ENCODE assay signal across 28 cellular contexts in the genomic region with DNA sequence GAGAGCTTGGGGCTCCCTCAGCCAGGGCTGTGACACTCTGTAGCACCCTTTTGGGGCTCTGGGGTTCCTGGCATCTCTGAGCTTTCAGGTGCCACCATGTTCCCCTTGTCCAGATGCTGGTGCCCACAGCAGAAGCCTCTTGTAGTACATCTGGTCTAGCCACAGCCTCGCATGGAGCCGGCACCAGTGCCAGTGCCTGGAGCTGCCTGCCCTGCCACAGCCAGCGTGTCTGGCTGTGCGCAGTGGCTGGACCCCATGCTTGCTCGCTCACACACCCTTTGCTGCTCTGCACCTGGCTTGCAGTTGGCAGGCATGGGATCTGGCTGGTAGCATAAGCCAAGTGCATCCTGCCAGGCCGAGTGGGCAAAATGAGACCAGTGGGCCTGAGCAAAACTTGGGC.
"Had no signal": no experiment of that assay in that cellular context is flagged by ENCODE, and none has a peak within 500 bp of the region (broad histone marks: within the 10 kb centered on the region; RNA-seq: fewer than 3 reads in every experiment).

No MANE protein-coding gene starts in this region.

- FAIRE-seq: keratinocyte, small intestine had no signal

- H3K4me3 ChIP-seq: left lung, lower lobe of right lung, neural progenitor cell, ovary, prostate gland, sigmoid colon, spleen, suprapubic skin, thoracic aorta, tibial artery, vagina had no signal

- H3K27me3 ChIP-seq: left lung, neural progenitor cell, ovary, sigmoid colon, spleen, suprapubic skin, tibial artery, vagina had no signal

- H3K27me3 Mint-ChIP-seq: naive B cell; stimulated activated naive CD8-positive, alpha-beta T cell treated with anti-CD3 and anti-CD28 coated beads, Interleukin-15, Interleukin-2, amounts not matched to agents 100 ng/mL and 50 ng/mL, for 24 hours; type B pancreatic cell had no signal

- DNase-seq: hippocampal formation; left colon; lower lobe of right lung; mammary epithelial cell; mesenchymal stem cell; naive B cell; natural killer cell; nephron progenitor cell; ovary; retina; sigmoid colon; small intestine; stimulated activated CD4-positive, alpha-beta T cell treated with anti-CD3 and anti-CD28 coated beads, Interleukin-4, amount 100 ng/mL, for 24 hours; stimulated activated naive CD4-positive, alpha-beta T cell; tibial artery had no signal

- H3K4me1 Mint-ChIP-seq: mesothelial cell of epicardium; naive B cell; natural killer cell; nephron progenitor cell; neural progenitor cell; stimulated activated effector memory CD8-positive, alpha-beta T cell treated with anti-CD3 and anti-CD28 coated beads, Interleukin-12 subunit alpha, Interleukin-12 subunit beta, amount 100 ng/mL, for 72 hours had no signal

- H3K4me3 Mint-ChIP-seq: mesothelial cell of epicardium; naive B cell; natural killer cell; nephron progenitor cell; neural progenitor cell; stimulated activated effector memory CD8-positive, alpha-beta T cell treated with anti-CD3 and anti-CD28 coated beads, Interleukin-12 subunit alpha, Interleukin-12 subunit beta, amount 100 ng/mL, for 72 hours; stimulated activated naive CD8-positive, alpha-beta T cell treated with anti-CD3 and anti-CD28 coated beads, Interleukin-15, Interleukin-2, amounts not matched to agents 100 ng/mL and 50 ng/mL, for 24 hours; type B pancreatic cell had no signal

- H3K36me3 Mint-ChIP-seq: mesothelial cell of epicardium; naive B cell; natural killer cell; neural progenitor cell; stimulated activated effector memory CD8-positive, alpha-beta T cell treated with anti-CD3 and anti-CD28 coated beads, Interleukin-12 subunit alpha, Interleukin-12 subunit beta, amount 100 ng/mL, for 72 hours; type B pancreatic cell had no signal

- H3K9ac ChIP-seq: neural progenitor cell had no signal

- H2AFZ ChIP-seq: neural progenitor cell had no signal

- H3K27ac Mint-ChIP-seq: mesothelial cell of epicardium; naive B cell; natural killer cell; nephron progenitor cell; neural progenitor cell; stimulated activated effector memory CD8-positive, alpha-beta T cell treated with anti-CD3 and anti-CD28 coated beads, Interleukin-12 subunit alpha, Interleukin-12 subunit beta, amount 100 ng/mL, for 72 hours; stimulated activated naive CD8-positive, alpha-beta T cell treated with anti-CD3 and anti-CD28 coated beads, Interleukin-15, Interleukin-2, amounts not matched to agents 100 ng/mL and 50 ng/mL, for 24 hours; type B pancreatic cell had no signal

- H3K4me1 ChIP-seq: left lung, lower lobe of right lung, neural progenitor cell, prostate gland, sigmoid colon, spleen, suprapubic skin, tibial artery, vagina had no signal

- H3K9me3 ChIP-seq: lower lobe of right lung, ovary, prostate gland, sigmoid colon, suprapubic skin, thoracic aorta, tibial artery, vagina had no signal

- H3K9me3 Mint-ChIP-seq: nephron progenitor cell, neural progenitor cell, type B pancreatic cell had no signal

- H3K27ac ChIP-seq: left lung, lower lobe of right lung, neural progenitor cell, ovary, prostate gland, sigmoid colon, spleen, suprapubic skin, thoracic aorta, tibial artery, vagina had no signal

- H3K4me2 ChIP-seq: neural progenitor cell had no signal

- H3K36me3 ChIP-seq: left lung, lower lobe of right lung, neural progenitor cell, ovary, prostate gland, sigmoid colon, spleen, suprapubic skin, thoracic aorta, tibial artery, vagina had no signal

- ATAC-seq: left colon, left lung, natural killer cell, right cardiac atrium had no signal
